18 cellular contexts compared by ENCODE assay signal in the genomic region with DNA sequence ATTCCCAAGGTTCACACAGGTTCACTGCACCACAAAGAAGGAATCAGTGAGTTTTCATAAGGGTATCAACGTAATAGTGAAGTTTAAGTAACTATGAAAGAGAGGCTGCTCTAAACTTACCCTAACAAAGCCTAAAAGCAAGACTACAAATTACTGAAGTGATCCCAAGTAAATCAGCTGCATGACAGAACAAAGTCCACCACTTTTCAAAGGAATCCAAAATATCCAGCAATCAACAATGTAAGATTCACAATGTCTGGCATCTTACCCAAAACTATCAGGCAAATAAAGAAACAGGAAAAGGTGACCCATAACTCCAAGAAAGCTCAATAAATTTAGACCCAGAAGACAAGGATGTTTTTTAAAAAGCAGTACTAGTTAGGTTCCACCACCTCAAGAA.
DNase-seq lines count a peak whose midpoint lies in the region; ATAC-seq, FAIRE-seq and TF ChIP-seq lines count a peak whose summit lies in the region.
"Had no signal": no experiment of that assay in that cellular context is flagged by ENCODE, and none has a peak within 500 bp of the region (broad histone marks: within the 10 kb centered on the region; RNA-seq: fewer than 3 reads in every experiment).

No MANE protein-coding gene starts in this region.

- intact Hi-C loops in tibial artery (cut with DNase I; ENCODE audit: low total_unique reads) (no loop called here), OCI-LY7 (cut with micrococcal nuclease; ENCODE audit: unreplicated experiment) (no loop called here)

- TF ChIP-seq CTCF in brain microvascular endothelial cell (IDR thresholded peaks at IDR 0.05; ENCODE audit: low read depth, low read length, missing control alignments) (no peak), tibial artery (IDR thresholded peaks at IDR 0.05) (no peak), OCI-LY7 (conservative IDR thresholded peaks at IDR 0.05; ENCODE audit: low read length) (no peak), MM.1S (IDR thresholded peaks at IDR 0.05; ENCODE audit: low read length) (no peak)

- peak; percentile 9 for FAIRE-seq in islet of Langerhans (lab: Jason Lieb, UNC)

- H3K27me3 ChIP-seq in HUES48 (ENCODE audit: control insufficient read depth, insufficient read depth, low read length) (no peaks in the 10 kb centered on the region), brain microvascular endothelial cell (replicated peaks) (no peaks in the 10 kb centered on the region), tibial artery (no peaks in the 10 kb centered on the region), MM.1S (replicated peaks; ENCODE audit: insufficient read depth, low read length) (no peaks in the 10 kb centered on the region)
- H3K27me3 ChIP-seq: Peyer's patch had no signal

- H3K79me2 ChIP-seq in OCI-LY7 (ENCODE audit: insufficient read depth, low read depth, low read length), result no peaks in the 10 kb centered on the region
- 0 out of 2 replicates have a peak, but pooled peaks cover 2% of the 10 kb centered on the region for H3K79me2 ChIP-seq in MM.1S (ENCODE audit: low read length)

- H3K36me3 ChIP-seq in HUES48 (ENCODE audit: control insufficient read depth, insufficient read depth, low read length) (no peaks in the 10 kb centered on the region), brain microvascular endothelial cell (replicated peaks) (no peaks in the 10 kb centered on the region), tibial artery (no peaks in the 10 kb centered on the region), OCI-LY7 (ENCODE audit: insufficient read depth, low read length) (no peaks in the 10 kb centered on the region), MM.1S (replicated peaks; ENCODE audit: insufficient read depth, low read length) (no peaks in the 10 kb centered on the region)
- H3K36me3 ChIP-seq: Peyer's patch had no signal

- H3K9ac ChIP-seq in HUES48 (ENCODE audit: low read depth, low read length) (peak overlapping the region; percentile 29; the same call in 1 of the 2 replicates), MM.1S (ENCODE audit: low read length) (no peak overlapping the region)

- in situ Hi-C loops in brain microvascular endothelial cell (cut with HindIII; ENCODE audit: low pct_ligation_motif_present, low sequenced_read_pairs), result no loop called here

- BruUV-seq in OCI-LY7 (replicated peaks; lab: Mats Ljungman, UMichigan), result no TSS peak

- no peak overlapping the region for H2AFZ ChIP-seq in OCI-LY7 (ENCODE audit: low read length)
- H2AFZ ChIP-seq in MM.1S (ENCODE audit: low read length), result no peak overlapping the region

- no peaks in the 10 kb centered on the region for H3F3A ChIP-seq in MM.1S (ENCODE audit: insufficient read depth, low read length)

- H3K4me1 ChIP-seq in HUES48 (ENCODE audit: control insufficient read depth, insufficient read depth, low read length) (peaks cover 59% of the 10 kb centered on the region), tibial artery (peaks cover 0 to 80% (median 26%) of the 10 kb centered on the region in 4 donors), OCI-LY7 (ENCODE audit: insufficient read depth, low read length, poor library complexity, severe bottlenecking) (no peaks in the 10 kb centered on the region), MM.1S (ENCODE audit: low read length) (no peaks in the 10 kb centered on the region)

- H3K4me2 ChIP-seq in OCI-LY7 (ENCODE audit: low read length) (no peak overlapping the region), MM.1S (ENCODE audit: low read depth, low read length) (no peak overlapping the region)

- H3K9me2 ChIP-seq in OCI-LY7 (ENCODE audit: insufficient read depth, low read length) (no peaks in the 10 kb centered on the region), MM.1S (replicated peaks; ENCODE audit: insufficient read depth, low read length) (no peaks in the 10 kb centered on the region)

- H4K20me1 ChIP-seq in OCI-LY7 (ENCODE audit: insufficient read depth, low read length) (no peaks in the 10 kb centered on the region), MM.1S (ENCODE audit: insufficient read depth, low read length) (no peaks in the 10 kb centered on the region)

- H3K4me1 Mint-ChIP-seq in stimulated activated effector memory CD8-positive, alpha-beta T cell treated with anti-CD3 and anti-CD28 coated beads, Interleukin-12 subunit alpha, Interleukin-12 subunit beta, amount 100 ng/mL, for 72 hours, result peaks cover 24% of the 10 kb centered on the region

- no peak for DNase-seq in brain microvascular endothelial cell
- no peak for DNase-seq in tibial artery
- DNase-seq in OCI-LY7 (ENCODE audit: low spot score), result no peak
- no peak for DNase-seq in MM.1S
- DNase-seq in stimulated activated effector memory CD8-positive, alpha-beta T cell treated with anti-CD3 and anti-CD28 coated beads, Interleukin-12 subunit alpha, Interleukin-12 subunit beta, amount 100 ng/mL, for 72 hours (ENCODE audit: low spot score in 2 of 2), result no peak
- DNase-seq: activated CD4-positive, alpha-beta T cell treated with anti-CD3 and anti-CD28 coated beads, Interleukin-2, amount 10 ng/mL, durations not matched to agents 24 days and 14 days; CD4-positive, alpha-beta memory T cell; NCI-H187; NCI-H526; Peyer's patch; posterior cingulate gyrus; stimulated activated CD4-positive, alpha-beta T cell treated with anti-CD3 and anti-CD28 coated beads, Interleukin-4, amount 100 ng/mL, for 1 hour; stimulated activated naive CD4-positive, alpha-beta T cell had no signal

- POLR2A ChIA-PET in OCI-LY7 (lab: Charles Lee), result interaction anchor here (0.6 kb wide), 1 partner anchor 42 kb away, joined by 3 read pairs; no protein-coding TSS in a partner anchor

- H3K9me3 ChIP-seq in HUES48 (ENCODE audit: control insufficient read depth, insufficient read depth, low read length) (no peaks in the 10 kb centered on the region), tibial artery (no peaks in the 10 kb centered on the region), OCI-LY7 (ENCODE audit: low read length) (no peaks in the 10 kb centered on the region), MM.1S (replicated peaks; ENCODE audit: insufficient read depth, low read length) (no peaks in the 10 kb centered on the region)
- H3K9me3 ChIP-seq: Peyer's patch had no signal

- H3K27ac ChIP-seq in HUES48 (ENCODE audit: low read depth, low read length) (peak overlapping the region; percentile 62), brain microvascular endothelial cell (peak overlapping the region; percentile 11), tibial artery (peak overlapping the region; percentile 63 to 67), OCI-LY7 (ENCODE audit: low read depth, low read length, poor library complexity, severe bottlenecking) (no peak overlapping the region), MM.1S (ENCODE audit: low read length) (no peak overlapping the region)

- H3K4me3 Mint-ChIP-seq in stimulated activated effector memory CD8-positive, alpha-beta T cell treated with anti-CD3 and anti-CD28 coated beads, Interleukin-12 subunit alpha, Interleukin-12 subunit beta, amount 100 ng/mL, for 72 hours, result no peak overlapping the region
- H3K4me3 Mint-ChIP-seq: activated CD4-positive, alpha-beta T cell treated with anti-CD3 and anti-CD28 coated beads, Interleukin-2, amount 10 ng/mL, durations not matched to agents 24 days and 14 days; activated T-helper 1 cell treated with anti-CD3 and anti-CD28 coated beads, Interleukin-12 subunit alpha, Interleukin-12 subunit beta, Interleukin-2, Interleukin-4 antibody, amounts not matched to agents 30 ng/mL and 10 ng/mL and 1 ng/mL, durations not matched to agents 14 hours and 24 hours and 36 hours; T-helper 1 cell treated with Interleukin-12 subunit alpha and Interleukin-12 subunit beta and Interleukin-4 antibody, amounts not matched to agents 30 μg/mL and 1 μg/mL, for 36 hours had no signal

- no peak overlapping the region for H3K27ac Mint-ChIP-seq in stimulated activated effector memory CD8-positive, alpha-beta T cell treated with anti-CD3 and anti-CD28 coated beads, Interleukin-12 subunit alpha, Interleukin-12 subunit beta, amount 100 ng/mL, for 72 hours
- H3K27ac Mint-ChIP-seq: activated CD4-positive, alpha-beta T cell treated with anti-CD3 and anti-CD28 coated beads, Interleukin-2, amount 10 ng/mL, durations not matched to agents 24 days and 14 days; activated T-helper 1 cell treated with anti-CD3 and anti-CD28 coated beads, Interleukin-12 subunit alpha, Interleukin-12 subunit beta, Interleukin-2, Interleukin-4 antibody, amounts not matched to agents 30 ng/mL and 10 ng/mL and 1 ng/mL, durations not matched to agents 14 hours and 24 hours and 36 hours; brain; T-helper 1 cell treated with Interleukin-12 subunit alpha and Interleukin-12 subunit beta and Interleukin-4 antibody, amounts not matched to agents 30 μg/mL and 1 μg/mL, for 36 hours had no signal

- H3K36me3 Mint-ChIP-seq in stimulated activated effector memory CD8-positive, alpha-beta T cell treated with anti-CD3 and anti-CD28 coated beads, Interleukin-12 subunit alpha, Interleukin-12 subunit beta, amount 100 ng/mL, for 72 hours, result no peaks in the 10 kb centered on the region

- H3K9me3 Mint-ChIP-seq in stimulated activated effector memory CD8-positive, alpha-beta T cell treated with anti-CD3 and anti-CD28 coated beads, Interleukin-12 subunit alpha, Interleukin-12 subunit beta, amount 100 ng/mL, for 72 hours, result no peaks in the 10 kb centered on the region
- H3K9me3 Mint-ChIP-seq: activated CD4-positive, alpha-beta T cell treated with anti-CD3 and anti-CD28 coated beads, Interleukin-2, amount 10 ng/mL, durations not matched to agents 24 days and 14 days; activated T-helper 1 cell treated with anti-CD3 and anti-CD28 coated beads, Interleukin-12 subunit alpha, Interleukin-12 subunit beta, Interleukin-2, Interleukin-4 antibody, amounts not matched to agents 30 ng/mL and 10 ng/mL and 1 ng/mL, durations not matched to agents 14 hours and 24 hours and 36 hours; CD4-positive, alpha-beta memory T cell; T-helper 1 cell treated with Interleukin-12 subunit alpha and Interleukin-12 subunit beta and Interleukin-4 antibody, amounts not matched to agents 30 μg/mL and 1 μg/mL, for 36 hours had no signal

- H3K4me3 ChIP-seq in HUES48 (ENCODE audit: low read depth, low read length), result no peak overlapping the region
- no peak overlapping the region for H3K4me3 ChIP-seq in brain microvascular endothelial cell (ENCODE audit: low read depth, low read length)
- H3K4me3 ChIP-seq in tibial artery, result no peak overlapping the region
- no peak overlapping the region for H3K4me3 ChIP-seq in OCI-LY7 (ENCODE audit: low read depth, low read length, poor library complexity, severe bottlenecking)
- no peak overlapping the region for H3K4me3 ChIP-seq in MM.1S (ENCODE audit: low read length)
- H3K4me3 ChIP-seq: Peyer's patch had no signal

- CTCF ChIA-PET in OCI-LY7 (lab: Charles Lee; ENCODE audit: unreplicated experiment), result interaction anchor here (1.0 kb wide), 1 partner anchor 232 kb away, joined by 3 read pairs; no protein-coding TSS in a partner anchor

- ATAC-seq in stimulated activated effector memory CD8-positive, alpha-beta T cell treated with anti-CD3 and anti-CD28 coated beads, Interleukin-12 subunit alpha, Interleukin-12 subunit beta, amount 100 ng/mL, for 72 hours, result no peak

Comparison
In these comparisons a context has a peak if more than half of its experiments do, and no peak if none do; other contexts are left out.
1. H3K27ac ChIP-seq: peak in HUES48 (single experiment), brain microvascular endothelial cell (single experiment) and tibial artery (2 of 2); none in OCI-LY7 (single experiment) and MM.1S (single experiment).